1 cellular context compared by ENCODE assay signal in genomic region chr14:32509632-32510187, GRCh38.
TF ChIP-seq lines count a peak whose summit lies in the region.

No MANE protein-coding gene starts in this region.

TF ChIP-seq in WTC11, 78 proteins besides CTCF, POLR2A, EP300 and RAD21 (continued from another document):
- TF ChIP-seq FOXP4 (CRISPR knock-in tag; IDR thresholded peaks at IDR 0.05), result no peak
- TF ChIP-seq GTF2I (CRISPR knock-in tag; conservative IDR thresholded peaks at IDR 0.05), result no peak
- no peak for TF ChIP-seq JAZF1 (CRISPR knock-in tag; IDR thresholded peaks at IDR 0.05)
- TF ChIP-seq AFF4 (CRISPR knock-in tag; IDR thresholded peaks at IDR 0.05; ENCODE audit: borderline replicate concordance), result no peak
- TF ChIP-seq NFE2L1 (CRISPR knock-in tag; IDR thresholded peaks at IDR 0.05), result no peak
- no peak for TF ChIP-seq MXD4 (CRISPR knock-in tag; IDR thresholded peaks at IDR 0.05; ENCODE audit: borderline replicate concordance)
- TF ChIP-seq RELA (CRISPR knock-in tag; IDR thresholded peaks at IDR 0.05; ENCODE audit: borderline replicate concordance), result no peak
- TF ChIP-seq PRRX2 (CRISPR knock-in tag; IDR thresholded peaks at IDR 0.05), result no peak
- no peak for TF ChIP-seq ELF4 (CRISPR knock-in tag; IDR thresholded peaks at IDR 0.05; ENCODE audit: low read depth)
- TF ChIP-seq RORB (CRISPR knock-in tag; IDR thresholded peaks at IDR 0.05), result no peak
- TF ChIP-seq KAT7 (CRISPR knock-in tag; IDR thresholded peaks at IDR 0.05; ENCODE audit: borderline replicate concordance), result no peak
- no peak for TF ChIP-seq ERG (CRISPR knock-in tag; IDR thresholded peaks at IDR 0.05)
- no peak for TF ChIP-seq SOX15 (CRISPR knock-in tag; IDR thresholded peaks at IDR 0.05)
- no peak for TF ChIP-seq ZBTB21 (CRISPR knock-in tag; IDR thresholded peaks at IDR 0.05; ENCODE audit: borderline replicate concordance)
- no peak for TF ChIP-seq ZNF232 (CRISPR knock-in tag; IDR thresholded peaks at IDR 0.05)
TF ChIP-seq in WTC11: peak in this region for 0.
